In genomic region chr5:50410932-50411331, GRCh38 we compare ENCODE assay signal across 1 cellular context. TPM values are rescaled to one million over a fixed set of nuclear protein-coding genes. Genes with fewer than 3 reads are reported as not detected.
"Had no signal": no experiment of that assay in that cellular context is flagged by ENCODE, and none has a peak within 500 bp of the region (broad histone marks: within the 10 kb centered on the region; RNA-seq: fewer than 3 reads in every experiment).

No MANE protein-coding gene starts in this region.

RNA-seq across cellular contexts. Expression of gene EMB, which starts 30.2 kb away (rescaled TPM):
- total RNA-seq: pulmonary artery endothelial cell had no signal
